In genomic region chr20:57528148-57528547, GRCh38 we compare ENCODE assay signal across 29 cellular contexts. TPM values are rescaled to one million over a fixed set of nuclear protein-coding genes. Genes with fewer than 3 reads are reported as not detected.
"Had no signal": no experiment of that assay in that cellular context is flagged by ENCODE, and none has a peak within 500 bp of the region (broad histone marks: within the 10 kb centered on the region; RNA-seq: fewer than 3 reads in every experiment).

No MANE protein-coding gene starts in this region.

- H3K4me1 Mint-ChIP-seq: naive B cell, natural killer cell had no signal

- H3K36me3 Mint-ChIP-seq: mesothelial cell of epicardium; naive B cell; natural killer cell; stimulated activated effector memory CD8-positive, alpha-beta T cell treated with anti-CD3 and anti-CD28 coated beads, Interleukin-12 subunit alpha, Interleukin-12 subunit beta, amount 100 ng/mL, for 72 hours had no signal

- H3K36me3 ChIP-seq: lower lobe of right lung, ovary, sigmoid colon, spleen, suprapubic skin, thoracic aorta, tibial artery, upper lobe of right lung had no signal

- H3K27ac Mint-ChIP-seq: mesothelial cell of epicardium; naive B cell; natural killer cell; progenitor cell of endocrine pancreas; stimulated activated effector memory CD8-positive, alpha-beta T cell treated with anti-CD3 and anti-CD28 coated beads, Interleukin-12 subunit alpha, Interleukin-12 subunit beta, amount 100 ng/mL, for 72 hours; stimulated activated naive CD8-positive, alpha-beta T cell treated with anti-CD3 and anti-CD28 coated beads, Interleukin-15, Interleukin-2, amounts not matched to agents 100 ng/mL and 50 ng/mL, for 24 hours had no signal

- DNase-seq: hypothalamus; islet precursor cell; left ventricle myocardium superior; lower lobe of right lung; mammary epithelial cell; mesenchymal stem cell; naive B cell; natural killer cell; ovary; retina; right cardiac atrium; sigmoid colon; small intestine; spleen; stimulated activated CD4-positive, alpha-beta T cell treated with anti-CD3 and anti-CD28 coated beads, Interleukin-4, amount 100 ng/mL, for 24 hours; stimulated activated naive CD4-positive, alpha-beta T cell; trophoblast cell; upper lobe of right lung had no signal

- H3K9me3 ChIP-seq: lower lobe of right lung, ovary, sigmoid colon, spleen, suprapubic skin, tibial artery, upper lobe of right lung had no signal

- H3K9me3 Mint-ChIP-seq: mesothelial cell of epicardium; natural killer cell; stimulated activated effector memory CD8-positive, alpha-beta T cell treated with anti-CD3 and anti-CD28 coated beads, Interleukin-12 subunit alpha, Interleukin-12 subunit beta, amount 100 ng/mL, for 72 hours; stimulated activated naive CD8-positive, alpha-beta T cell treated with anti-CD3 and anti-CD28 coated beads, Interleukin-15, Interleukin-2, amounts not matched to agents 100 ng/mL and 50 ng/mL, for 24 hours had no signal

- H3K27ac ChIP-seq: lower lobe of right lung, ovary, sigmoid colon, spleen, suprapubic skin, thoracic aorta, tibial artery, upper lobe of right lung had no signal

- H3K4me1 ChIP-seq: lower lobe of right lung, spleen, suprapubic skin, tibial artery, upper lobe of right lung had no signal

- H3K27me3 ChIP-seq: ovary, spleen, upper lobe of right lung had no signal

- ATAC-seq: left ventricle myocardium superior; lower lobe of right lung; natural killer cell; right cardiac atrium; stimulated activated effector memory CD8-positive, alpha-beta T cell treated with anti-CD3 and anti-CD28 coated beads, Interleukin-12 subunit alpha, Interleukin-12 subunit beta, amount 100 ng/mL, for 72 hours; upper lobe of right lung had no signal

- H3K4me3 ChIP-seq: lower lobe of right lung, ovary, sigmoid colon, spleen, suprapubic skin, thoracic aorta, tibial artery, upper lobe of right lung had no signal

- H3K4me3 Mint-ChIP-seq: mesothelial cell of epicardium; naive B cell; natural killer cell; stimulated activated effector memory CD8-positive, alpha-beta T cell treated with anti-CD3 and anti-CD28 coated beads, Interleukin-12 subunit alpha, Interleukin-12 subunit beta, amount 100 ng/mL, for 72 hours; stimulated activated naive CD8-positive, alpha-beta T cell treated with anti-CD3 and anti-CD28 coated beads, Interleukin-15, Interleukin-2, amounts not matched to agents 100 ng/mL and 50 ng/mL, for 24 hours had no signal

RNA-seq across cellular contexts. Expression of gene CTCFL, which starts 3.2 kb away (rescaled TPM):
- total RNA-seq: left ventricle myocardium superior, lower lobe of right lung, mammary epithelial cell, mononuclear cell, natural killer cell, omental fat pad, progenitor cell of endocrine pancreas, pulmonary artery endothelial cell, right cardiac atrium, suprapubic skin, thoracic aorta, upper lobe of right lung had no signal
- polyA plus RNA-seq: mammary epithelial cell, neural cell, right cardiac atrium, sigmoid colon had no signal

RNA-seq across cellular contexts. Expression of gene PCK1, which starts 32.8 kb away (rescaled TPM):
- total RNA-seq: lower lobe of right lung, mammary epithelial cell, mesothelial cell of epicardium, mononuclear cell, natural killer cell, progenitor cell of endocrine pancreas, pulmonary artery endothelial cell had no signal
- polyA plus RNA-seq: mammary epithelial cell had no signal
